8 cellular contexts compared by ENCODE assay signal in genomic region chr15:43776718-43777292, GRCh38.
DNase-seq lines count a peak whose midpoint lies in the region; ATAC-seq and TF ChIP-seq lines count a peak whose summit lies in the region.

Gene ELL3 (minus strand): TSS chr15:43776966. CDS start chr15:43776901, 65 bp downstream.

- H3K4me3 ChIP-seq in WI38 (ENCODE audit: low read depth, low read length): peak within 1 kb of the TSS; percentile 74

- H3K27ac ChIP-seq in caudate nucleus (ENCODE audit: low read depth, low read length): peak within 1 kb of the TSS; percentile 76

- DNase-seq in NCI-H2107 (lab: John Stamatoyannopoulos, UW) (peak; percentile 16), caudate nucleus (lab: John Stamatoyannopoulos, UW) (peak in 40 of 61 donors; percentile 13 to 81 (median 44)), kidney tubule cell (ENCODE audit: low spot score) (peak; percentile 85), NCI-H446 (lab: John Stamatoyannopoulos, UW) (no peak)
- DNase-seq in stimulated activated CD4-positive, alpha-beta T cell treated with anti-CD3 and anti-CD28 coated beads, Interleukin-2, amount 100 ng/mL, for 4 hours (ENCODE audit: low read depth): peak; percentile 71

- no peak for TF ChIP-seq CTCF in WI38 (IDR thresholded peaks at IDR 0.05; ENCODE audit: low read depth, low read length)

- peak; percentile 38 for TF ChIP-seq POLR2A in GM18505 (IDR thresholded peaks at IDR 0.05; ENCODE audit: borderline replicate concordance, extremely low read depth, insufficient read depth, insufficient read length)

- ATAC-seq in GM18505 (IDR thresholded peaks at IDR 0.05; ENCODE audit: unreplicated experiment): peak; percentile 44
- ATAC-seq in HG02938 (IDR thresholded peaks at IDR 0.05; ENCODE audit: unreplicated experiment): peak; percentile 28

Comparison
In these comparisons a context has a peak if more than half of its experiments do, and no peak if none do; other contexts are left out.
1. DNase-seq: peak in NCI-H2107 (single experiment), caudate nucleus (40 of 61), kidney tubule cell (single experiment) and stimulated activated CD4-positive, alpha-beta T cell treated with anti-CD3 and anti-CD28 coated beads, Interleukin-2, amount 100 ng/mL, for 4 hours (single experiment); none in NCI-H446 (0 of 2).